Comparison of ENCODE assay signal across 12 cellular contexts in the genomic region with DNA sequence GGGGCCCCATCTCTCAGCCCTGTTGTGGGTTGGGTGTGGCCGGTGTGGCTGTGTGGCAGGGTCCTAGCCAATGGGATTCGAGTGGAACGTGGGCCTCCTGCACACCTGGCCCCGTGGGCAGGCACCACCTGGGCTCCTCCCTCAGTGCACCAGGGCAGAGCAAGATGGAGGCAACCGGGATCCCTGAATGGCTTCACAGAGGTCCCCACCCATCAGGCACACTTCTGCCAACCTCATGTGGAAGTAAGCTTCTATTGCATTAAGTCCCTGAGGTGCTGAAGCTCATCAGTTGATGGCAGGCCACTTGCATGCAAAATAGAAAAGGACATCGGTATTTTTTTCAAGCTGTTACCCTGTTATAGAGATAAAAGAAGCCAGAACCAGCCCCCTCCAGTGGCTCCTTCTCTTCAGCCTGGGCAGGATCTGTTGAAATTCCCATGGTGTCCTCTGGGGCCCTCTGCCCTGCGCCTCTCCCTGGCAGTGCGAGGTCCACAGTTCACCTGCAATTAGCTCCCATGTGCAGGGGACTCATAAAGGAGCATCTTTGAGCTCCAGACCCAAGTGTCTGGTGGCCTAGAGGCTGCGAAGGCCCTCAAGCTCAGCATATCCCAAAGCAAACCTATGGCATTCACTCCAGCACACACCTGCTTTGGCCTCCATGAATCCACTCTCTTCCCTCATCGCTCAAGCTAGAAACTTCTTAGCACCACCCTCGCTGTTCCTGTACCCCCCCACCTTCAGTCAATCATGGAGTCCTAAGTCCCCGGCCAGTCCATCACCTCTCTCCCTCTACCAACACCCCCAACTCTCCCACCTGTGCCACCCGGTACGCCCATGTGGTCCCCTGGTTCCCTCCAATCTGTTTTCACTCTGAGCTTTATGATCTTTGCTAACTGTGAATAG. TPM values are rescaled to one million over a fixed set of nuclear protein-coding genes. Genes with fewer than 3 reads are reported as not detected.
DNase-seq lines count a peak whose midpoint lies in the region; FAIRE-seq and TF ChIP-seq lines count a peak whose summit lies in the region.
"Had no signal": no experiment of that assay in that cellular context is flagged by ENCODE, and none has a peak within 500 bp of the region (broad histone marks: within the 10 kb centered on the region; RNA-seq: fewer than 3 reads in every experiment).

No MANE protein-coding gene starts in this region.

- H3K36me3 Mint-ChIP-seq in T-helper 2 cell treated with Interferon-gamma antibody and Interleukin-4, amounts not matched to agents 5 μg/mL and 100 μg/mL, for 36 hours (ENCODE audit: low read depth): no peaks in the 10 kb centered on the region
- H3K36me3 Mint-ChIP-seq: brain had no signal

- DNase-seq in T-helper 2 cell treated with Interferon-gamma antibody and Interleukin-4, amounts not matched to agents 5 μg/mL and 100 μg/mL, for 36 hours (ENCODE audit: low spot score): no peak
- no peak for DNase-seq in T-helper 2 cell
- peak; percentile 20 for DNase-seq in RPMI7951 (ENCODE audit: low read depth)
- DNase-seq in fibroblast of mammary gland (ENCODE audit: low read depth): no peak
- DNase-seq in retinal pigment epithelial cell (ENCODE audit: low read depth): no peak
- DNase-seq in GM12891 (ENCODE audit: insufficient read length, low spot score): no peak
- DNase-seq in activated gamma-delta T cell (lab: John Stamatoyannopoulos, UW): no peak
- DNase-seq in pons (ENCODE audit: low spot score): no peak
- DNase-seq: kidney glomerular epithelial cell; stimulated activated naive CD8-positive, alpha-beta T cell treated with anti-CD3 and anti-CD28 coated beads, Interleukin-15, amount 100 ng/mL, for 72 hours had no signal

- peaks cover 14% of the 10 kb centered on the region for H3K4me1 Mint-ChIP-seq in T-helper 2 cell treated with Interferon-gamma antibody and Interleukin-4, amounts not matched to agents 5 μg/mL and 100 μg/mL, for 36 hours (ENCODE audit: low read depth)

- no peak for FAIRE-seq in GM12891 (lab: Jason Lieb, UNC)

- peak overlapping the region; percentile 10 for H3K4me3 Mint-ChIP-seq in T-helper 2 cell treated with Interferon-gamma antibody and Interleukin-4, amounts not matched to agents 5 μg/mL and 100 μg/mL, for 36 hours
- H3K4me3 Mint-ChIP-seq: stimulated activated naive CD8-positive, alpha-beta T cell treated with anti-CD3 and anti-CD28 coated beads, Interleukin-15, amount 100 ng/mL, for 72 hours had no signal

- TF ChIP-seq CTCF in fibroblast of mammary gland (conservative IDR thresholded peaks at IDR 0.05; ENCODE audit: control insufficient read depth, insufficient read depth, low read depth, low read length): peak; percentile 22
- peak; percentile 27 for TF ChIP-seq CTCF in retinal pigment epithelial cell (conservative IDR thresholded peaks at IDR 0.05; ENCODE audit: low read depth, low read length)

- H3K4me3 ChIP-seq in fibroblast of mammary gland (ENCODE audit: control insufficient read depth, low read depth, low read length) (no peak overlapping the region), retinal pigment epithelial cell (ENCODE audit: low read length) (no peak overlapping the region)
- H3K4me3 ChIP-seq: esophagus muscularis mucosa had no signal

- no peak overlapping the region for H3K27ac Mint-ChIP-seq in T-helper 2 cell treated with Interferon-gamma antibody and Interleukin-4, amounts not matched to agents 5 μg/mL and 100 μg/mL, for 36 hours
- H3K27ac Mint-ChIP-seq: stimulated activated naive CD8-positive, alpha-beta T cell treated with anti-CD3 and anti-CD28 coated beads, Interleukin-15, amount 100 ng/mL, for 72 hours had no signal

- no peak for TF ChIP-seq POLR2A in GM12891 (IDR thresholded peaks at IDR 0.05; ENCODE audit: low read depth, low read length)

- no peaks in the 10 kb centered on the region for H3K9me3 Mint-ChIP-seq in T-helper 2 cell treated with Interferon-gamma antibody and Interleukin-4, amounts not matched to agents 5 μg/mL and 100 μg/mL, for 36 hours
- H3K9me3 Mint-ChIP-seq: stimulated activated naive CD8-positive, alpha-beta T cell treated with anti-CD3 and anti-CD28 coated beads, Interleukin-15, amount 100 ng/mL, for 72 hours had no signal

- peaks cover 34% of the 10 kb centered on the region for H3K27me3 Mint-ChIP-seq in T-helper 2 cell treated with Interferon-gamma antibody and Interleukin-4, amounts not matched to agents 5 μg/mL and 100 μg/mL, for 36 hours (ENCODE audit: low read depth)

TF ChIP-seq in GM12891, 5 proteins besides CTCF, POLR2A, EP300 and RAD21:
- TF ChIP-seq TAF1 (IDR thresholded peaks at IDR 0.05; ENCODE audit: low read depth, low read length): no peak
- TF ChIP-seq PAX5 (IDR thresholded peaks at IDR 0.05; ENCODE audit: insufficient read depth, low read length, severe bottlenecking): no peak
- no peak for TF ChIP-seq SPI1 (IDR thresholded peaks at IDR 0.05; ENCODE audit: low read depth, low read length)
- TF ChIP-seq POLR2AphosphoS5 (IDR thresholded peaks at IDR 0.05; ENCODE audit: low read depth, low read length): no peak
- no peak for TF ChIP-seq POU2F2 (IDR thresholded peaks at IDR 0.05; ENCODE audit: low read depth, low read length)

RNA-seq across cellular contexts. Expression of gene SLC45A1, which starts 2.1 kb away (rescaled TPM):
- 0.20 and 0.84 TPM in 2 replicates for total RNA-seq in RPMI7951 (2014; rRNA removed; shearing (Covaris generic))
- 0.08 TPM for polyA plus RNA-seq in GM12891 (2012; ENCODE audit: low read depth, missing spikeins)
